In the genomic region with DNA sequence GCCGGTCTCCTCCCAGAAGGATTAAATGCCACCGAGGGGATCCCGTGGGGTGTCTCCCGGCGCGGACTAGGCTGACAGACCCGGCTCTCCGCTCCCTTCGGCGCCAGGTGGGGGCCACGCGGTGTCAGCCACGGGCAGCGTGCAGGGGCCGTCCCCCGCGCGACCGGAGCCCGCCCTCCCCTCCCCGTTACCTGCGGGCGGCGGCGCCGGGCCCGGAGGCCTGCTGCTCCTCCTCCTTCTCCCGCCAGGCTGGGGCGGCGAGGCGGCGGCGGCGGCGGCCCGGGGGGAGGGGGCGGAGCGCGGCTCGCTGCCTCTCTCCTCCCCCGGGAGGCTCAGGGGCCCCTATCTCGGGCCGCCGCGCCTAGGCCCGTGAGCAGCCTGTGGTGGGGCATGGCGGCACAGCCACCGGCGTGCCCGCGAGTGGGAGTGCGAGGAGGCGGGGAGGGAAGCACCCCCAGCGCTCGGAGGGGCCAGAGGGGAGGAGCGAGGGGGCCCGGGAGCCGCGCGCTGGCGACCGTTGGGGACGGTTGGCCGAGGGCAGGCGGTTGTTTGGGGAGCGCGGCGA, we compare ENCODE assay signal across 8 cellular contexts. TPM values are rescaled to one million over a fixed set of nuclear protein-coding genes. Genes with fewer than 3 reads are reported as not detected.
A peak's percentile ranks its signal among the peaks of the same experiment; 100 is the strongest.
DNase-seq lines count a peak whose midpoint lies in the region; ATAC-seq and TF ChIP-seq lines count a peak whose summit lies in the region.

No MANE protein-coding gene starts in this region.

- TF ChIP-seq CTCF in left ventricle myocardium inferior (IDR thresholded peaks at IDR 0.05; ENCODE audit: borderline replicate concordance) (no peak), prostate gland (IDR thresholded peaks at IDR 0.05) (no peak), uterus (IDR thresholded peaks at IDR 0.05) (no peak)

- peak overlapping the region; percentile 96 for H3K4me3 ChIP-seq in left ventricle myocardium inferior
- H3K4me3 ChIP-seq in prostate gland: peak overlapping the region; percentile 80 to 87
- H3K4me3 ChIP-seq in uterus: peak overlapping the region; percentile 76 to 86

- H3K27me3 ChIP-seq in left ventricle myocardium inferior (ENCODE audit: low read depth): no peaks in the 10 kb centered on the region
- no peaks in the 10 kb centered on the region for H3K27me3 ChIP-seq in prostate gland (replicated peaks; ENCODE audit: insufficient read depth)
- H3K27me3 ChIP-seq in uterus: no peaks in the 10 kb centered on the region

- DNase-seq in D341Med (ENCODE audit: low spot score) (peak; percentile 81), left ventricle myocardium inferior (peak; percentile 60), prostate gland (ENCODE audit: low spot score) (peak; percentile 61), uterus (peak; percentile 36 to 63)
- peak; percentile 30 for DNase-seq in activated naive CD8-positive, alpha-beta T cell treated with anti-CD3 and anti-CD28 coated beads, Interleukin-2, amount 50 U/mL, for 16 hours (ENCODE audit: low read depth, low spot score)

- peak overlapping the region; percentile 94 for H3K27ac ChIP-seq in left ventricle myocardium inferior (replicated peaks)
- peak overlapping the region; percentile 93 to 97 for H3K27ac ChIP-seq in prostate gland
- peak overlapping the region; percentile 87 to 93 for H3K27ac ChIP-seq in uterus

- intact Hi-C loops in left ventricle myocardium inferior (cut with micrococcal nuclease) (no loop called here), prostate gland (cut with DNase I) (loop anchor here (2.0 to 10.0 kb wide), 3 partner anchors 102 to 581 kb away; a partner anchor contains a TSS), uterus (cut with DNase I; ENCODE audit: low total_unique reads) (no loop called here)

- under 1% methylated on average over 38 of the region's 68 CpGs for WGBS in prostate gland

- H3K4me1 ChIP-seq in left ventricle myocardium inferior (peaks cover 55% of the 10 kb centered on the region), prostate gland (replicated peaks) (no peaks in the 10 kb centered on the region), uterus (peaks cover 0 to 10% of the 10 kb centered on the region in 2 donors)

- H3K36me3 ChIP-seq in left ventricle myocardium inferior: no peaks in the 10 kb centered on the region
- H3K36me3 ChIP-seq in prostate gland: no peaks in the 10 kb centered on the region
- no peaks in the 10 kb centered on the region for H3K36me3 ChIP-seq in uterus

- TF ChIP-seq POLR2A in prostate gland (IDR thresholded peaks at IDR 0.05): no peak
- no peak for TF ChIP-seq POLR2A in uterus (IDR thresholded peaks at IDR 0.05)

- H3K9me3 ChIP-seq in left ventricle myocardium inferior (replicated peaks) (no peaks in the 10 kb centered on the region), prostate gland (no peaks in the 10 kb centered on the region), uterus (no peaks in the 10 kb centered on the region)

- ATAC-seq in GM19455 (IDR thresholded peaks at IDR 0.05; ENCODE audit: unreplicated experiment): peak; percentile 49
- peak; percentile 29 for ATAC-seq in HG03565 (IDR thresholded peaks at IDR 0.05; ENCODE audit: unreplicated experiment)
- ATAC-seq in SK-N-SH treated with all-trans-retinoic acid at 6 μM for 48 hours: peak; percentile 84

TF ChIP-seq in SK-N-SH treated with all-trans-retinoic acid at 6 μM for 48 hours, 23 proteins besides CTCF, POLR2A, EP300 and RAD21:
- TF ChIP-seq RARB (CRISPR knock-in tag; IDR thresholded peaks at IDR 0.05) (no peak), ZNF70 (CRISPR knock-in tag; IDR thresholded peaks at IDR 0.05) (no peak), ESRRG (CRISPR knock-in tag; IDR thresholded peaks at IDR 0.05) (no peak), TCF4 (CRISPR knock-in tag; IDR thresholded peaks at IDR 0.05; ENCODE audit: borderline replicate concordance) (no peak), ZNF8 (CRISPR knock-in tag; IDR thresholded peaks at IDR 0.05) (no peak), GLIS3 (CRISPR knock-in tag; IDR thresholded peaks at IDR 0.05) (no peak), CSDC2 (CRISPR knock-in tag; IDR thresholded peaks at IDR 0.05) (no peak), ZNF565 (CRISPR knock-in tag; conservative IDR thresholded peaks at IDR 0.05; ENCODE audit: low read depth) (no peak), BACH2 (CRISPR knock-in tag; IDR thresholded peaks at IDR 0.05; ENCODE audit: borderline replicate concordance) (no peak), ZFP3 (CRISPR knock-in tag; IDR thresholded peaks at IDR 0.05) (no peak), SNAI2 (CRISPR knock-in tag; IDR thresholded peaks at IDR 0.05) (no peak), ARNTL (CRISPR knock-in tag; IDR thresholded peaks at IDR 0.05; ENCODE audit: borderline replicate concordance, low read depth) (no peak), PPARA (CRISPR knock-in tag; IDR thresholded peaks at IDR 0.05; ENCODE audit: borderline replicate concordance) (no peak)
- TF ChIP-seq, protein P1, sequence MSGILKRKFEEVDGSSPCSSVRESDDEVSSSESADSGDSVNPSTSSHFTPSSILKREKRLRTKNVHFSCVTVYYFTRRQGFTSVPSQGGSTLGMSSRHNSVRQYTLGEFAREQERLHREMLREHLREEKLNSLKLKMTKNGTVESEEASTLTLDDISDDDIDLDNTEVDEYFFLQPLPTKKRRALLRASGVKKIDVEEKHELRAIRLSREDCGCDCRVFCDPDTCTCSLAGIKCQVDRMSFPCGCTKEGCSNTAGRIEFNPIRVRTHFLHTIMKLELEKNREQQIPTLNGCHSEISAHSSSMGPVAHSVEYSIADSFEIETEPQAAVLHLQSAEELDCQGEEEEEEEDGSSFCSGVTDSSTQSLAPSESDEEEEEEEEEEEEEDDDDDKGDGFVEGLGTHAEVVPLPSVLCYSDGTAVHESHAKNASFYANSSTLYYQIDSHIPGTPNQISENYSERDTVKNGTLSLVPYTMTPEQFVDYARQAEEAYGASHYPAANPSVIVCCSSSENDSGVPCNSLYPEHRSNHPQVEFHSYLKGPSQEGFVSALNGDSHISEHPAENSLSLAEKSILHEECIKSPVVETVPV (CRISPR knock-in tag; IDR thresholded peaks at IDR 0.05): no peak
- TF ChIP-seq, protein P2, sequence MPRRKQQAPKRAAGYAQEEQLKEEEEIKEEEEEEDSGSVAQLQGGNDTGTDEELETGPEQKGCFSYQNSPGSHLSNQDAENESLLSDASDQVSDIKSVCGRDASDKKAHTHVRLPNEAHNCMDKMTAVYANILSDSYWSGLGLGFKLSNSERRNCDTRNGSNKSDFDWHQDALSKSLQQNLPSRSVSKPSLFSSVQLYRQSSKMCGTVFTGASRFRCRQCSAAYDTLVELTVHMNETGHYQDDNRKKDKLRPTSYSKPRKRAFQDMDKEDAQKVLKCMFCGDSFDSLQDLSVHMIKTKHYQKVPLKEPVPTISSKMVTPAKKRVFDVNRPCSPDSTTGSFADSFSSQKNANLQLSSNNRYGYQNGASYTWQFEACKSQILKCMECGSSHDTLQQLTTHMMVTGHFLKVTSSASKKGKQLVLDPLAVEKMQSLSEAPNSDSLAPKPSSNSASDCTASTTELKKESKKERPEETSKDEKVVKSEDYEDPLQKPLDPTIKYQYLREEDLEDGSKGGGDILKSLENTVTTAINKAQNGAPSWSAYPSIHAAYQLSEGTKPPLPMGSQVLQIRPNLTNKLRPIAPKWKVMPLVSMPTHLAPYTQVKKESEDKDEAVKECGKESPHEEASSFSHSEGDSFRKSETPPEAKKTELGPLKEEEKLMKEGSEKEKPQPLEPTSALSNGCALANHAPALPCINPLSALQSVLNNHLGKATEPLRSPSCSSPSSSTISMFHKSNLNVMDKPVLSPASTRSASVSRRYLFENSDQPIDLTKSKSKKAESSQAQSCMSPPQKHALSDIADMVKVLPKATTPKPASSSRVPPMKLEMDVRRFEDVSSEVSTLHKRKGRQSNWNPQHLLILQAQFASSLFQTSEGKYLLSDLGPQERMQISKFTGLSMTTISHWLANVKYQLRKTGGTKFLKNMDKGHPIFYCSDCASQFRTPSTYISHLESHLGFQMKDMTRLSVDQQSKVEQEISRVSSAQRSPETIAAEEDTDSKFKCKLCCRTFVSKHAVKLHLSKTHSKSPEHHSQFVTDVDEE (CRISPR knock-in tag; IDR thresholded peaks at IDR 0.05): no peak
- TF ChIP-seq, protein P3, sequence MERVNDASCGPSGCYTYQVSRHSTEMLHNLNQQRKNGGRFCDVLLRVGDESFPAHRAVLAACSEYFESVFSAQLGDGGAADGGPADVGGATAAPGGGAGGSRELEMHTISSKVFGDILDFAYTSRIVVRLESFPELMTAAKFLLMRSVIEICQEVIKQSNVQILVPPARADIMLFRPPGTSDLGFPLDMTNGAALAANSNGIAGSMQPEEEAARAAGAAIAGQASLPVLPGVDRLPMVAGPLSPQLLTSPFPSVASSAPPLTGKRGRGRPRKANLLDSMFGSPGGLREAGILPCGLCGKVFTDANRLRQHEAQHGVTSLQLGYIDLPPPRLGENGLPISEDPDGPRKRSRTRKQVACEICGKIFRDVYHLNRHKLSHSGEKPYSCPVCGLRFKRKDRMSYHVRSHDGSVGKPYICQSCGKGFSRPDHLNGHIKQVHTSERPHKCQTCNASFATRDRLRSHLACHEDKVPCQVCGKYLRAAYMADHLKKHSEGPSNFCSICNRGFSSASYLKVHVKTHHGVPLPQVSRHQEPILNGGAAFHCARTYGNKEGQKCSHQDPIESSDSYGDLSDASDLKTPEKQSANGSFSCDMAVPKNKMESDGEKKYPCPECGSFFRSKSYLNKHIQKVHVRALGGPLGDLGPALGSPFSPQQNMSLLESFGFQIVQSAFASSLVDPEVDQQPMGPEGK (CRISPR knock-in tag; IDR thresholded peaks at IDR 0.05; ENCODE audit: borderline replicate concordance): no peak
- TF ChIP-seq, protein P4, sequence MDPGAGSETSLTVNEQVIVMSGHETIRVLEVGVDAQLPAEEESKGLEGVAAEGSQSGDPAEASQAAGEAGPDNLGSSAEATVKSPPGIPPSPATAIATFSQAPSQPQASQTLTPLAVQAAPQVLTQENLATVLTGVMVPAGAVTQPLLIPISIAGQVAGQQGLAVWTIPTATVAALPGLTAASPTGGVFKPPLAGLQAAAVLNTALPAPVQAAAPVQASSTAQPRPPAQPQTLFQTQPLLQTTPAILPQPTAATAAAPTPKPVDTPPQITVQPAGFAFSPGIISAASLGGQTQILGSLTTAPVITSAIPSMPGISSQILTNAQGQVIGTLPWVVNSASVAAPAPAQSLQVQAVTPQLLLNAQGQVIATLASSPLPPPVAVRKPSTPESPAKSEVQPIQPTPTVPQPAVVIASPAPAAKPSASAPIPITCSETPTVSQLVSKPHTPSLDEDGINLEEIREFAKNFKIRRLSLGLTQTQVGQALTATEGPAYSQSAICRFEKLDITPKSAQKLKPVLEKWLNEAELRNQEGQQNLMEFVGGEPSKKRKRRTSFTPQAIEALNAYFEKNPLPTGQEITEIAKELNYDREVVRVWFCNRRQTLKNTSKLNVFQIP (CRISPR knock-in tag; IDR thresholded peaks at IDR 0.05; ENCODE audit: borderline replicate concordance, low read depth): no peak
TF ChIP-seq in SK-N-SH treated with all-trans-retinoic acid at 6 μM for 48 hours: peak in this region for 0.

RNA-seq across cellular contexts. Expression of a gene that starts 0.5 kb away (rescaled TPM):
- total RNA-seq in left ventricle myocardium inferior (40.5 TPM), prostate gland (10 to 100 TPM; 35.9 to 80.3 TPM), uterus (100 to 1,000 TPM in 1 of 4 donors, 10 to 100 TPM in 3; 57.4 to 126 (median 95.5) TPM)

Comparison
In these comparisons a context has a peak if more than half of its experiments do, and no peak if none do; other contexts are left out.
1. Peak in every context shown above with its lines: DNase-seq, ATAC-seq, H3K4me3 ChIP-seq and H3K27ac ChIP-seq.
2. DNase-seq: peak in every context shown above with its lines; median percentile 81 in D341Med; 61 in prostate gland; 60 in left ventricle myocardium inferior; 50 in uterus; 30 in activated naive CD8-positive, alpha-beta T cell treated with anti-CD3 and anti-CD28 coated beads, Interleukin-2, amount 50 U/mL, for 16 hours.
3. ATAC-seq: peak in every context shown above with its lines; median percentile 84 in SK-N-SH treated with all-trans-retinoic acid at 6 μM for 48 hours; 49 in GM19455; 29 in HG03565.